In the genomic region with DNA sequence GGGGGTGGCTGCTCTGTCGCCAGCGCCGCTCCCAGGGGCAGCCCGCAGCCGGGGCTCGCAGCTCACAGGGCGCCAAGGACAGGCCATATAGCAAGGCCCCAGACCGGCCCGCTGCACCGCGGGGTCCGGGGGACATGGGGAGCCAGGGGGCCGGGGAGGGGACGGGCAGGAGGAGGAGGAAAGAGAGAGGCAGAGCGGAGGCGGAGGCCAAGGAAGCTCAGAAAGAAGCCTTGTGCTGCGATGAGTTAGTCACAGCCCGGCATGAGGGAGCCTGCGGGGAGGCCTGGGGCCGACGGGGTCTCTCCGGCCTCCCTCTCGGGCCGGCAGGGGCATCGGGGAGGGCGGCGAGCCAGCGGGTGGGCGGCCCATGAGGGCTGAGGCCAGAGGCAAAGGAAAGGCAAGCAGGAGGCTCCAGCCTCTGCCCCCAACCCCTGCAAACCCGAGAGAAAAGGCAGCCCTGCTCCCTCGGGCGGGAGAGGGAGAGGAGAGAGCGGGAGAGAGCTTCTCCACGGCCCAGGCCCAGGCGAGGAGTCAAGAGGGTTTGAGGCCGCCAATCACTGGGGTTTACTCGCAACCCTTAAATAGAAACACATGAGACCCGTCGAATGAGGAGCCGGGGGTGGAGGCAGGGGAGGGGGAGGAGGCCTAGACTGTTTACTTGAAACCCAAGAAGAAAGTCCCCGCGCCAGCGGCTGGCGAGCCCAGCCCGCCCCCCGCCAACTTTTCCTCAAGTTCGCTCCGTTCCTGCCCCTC, we compare ENCODE assay signal across 8 cellular contexts.
A peak's percentile ranks its signal among the peaks of the same experiment; 100 is the strongest.
DNase-seq lines count a peak whose midpoint lies in the region; ATAC-seq, FAIRE-seq and TF ChIP-seq lines count a peak whose summit lies in the region.

No MANE protein-coding gene starts in this region.

- TF ChIP-seq CTCF in esophagus squamous epithelium (IDR thresholded peaks at IDR 0.05) (no peak), type B pancreatic cell (conservative IDR thresholded peaks at IDR 0.05) (no peak)

- no peaks in the 10 kb centered on the region for H3K9me3 ChIP-seq in esophagus squamous epithelium

- H3K4me1 Mint-ChIP-seq in naive B cell (peaks cover 12 to 27% (median 15%) of the 10 kb centered on the region in 3 donors), type B pancreatic cell (ENCODE audit: unreplicated experiment) (peaks cover 13% of the 10 kb centered on the region)

- no peaks in the 10 kb centered on the region for H3K27me3 ChIP-seq in esophagus squamous epithelium

- FAIRE-seq in urothelium cell line (lab: Jason Lieb, UNC): no peak

- peaks cover 7 to 45% (median 11%) of the 10 kb centered on the region in 3 donors for H3K36me3 ChIP-seq in esophagus squamous epithelium

- H3K4me3 ChIP-seq in esophagus squamous epithelium: peak overlapping the region; percentile 35 to 71 (median 52)

- peak overlapping the region; percentile 86 to 94 (median 90) for H3K27ac ChIP-seq in esophagus squamous epithelium

- H3K36me3 Mint-ChIP-seq in naive B cell: no peaks in the 10 kb centered on the region
- H3K36me3 Mint-ChIP-seq in type B pancreatic cell: peaks cover 19% of the 10 kb centered on the region

- peak in 2 of 4 donors; percentile 78 to 83 for TF ChIP-seq POLR2A in esophagus squamous epithelium (IDR thresholded peaks at IDR 0.05)

- WGBS in esophagus squamous epithelium, 2 donors: 24% methylated on average over 14 to 32 of the region's 48 CpGs

- intact Hi-C loops in esophagus squamous epithelium (cut with DNase I): no loop called here

- H3K27me3 Mint-ChIP-seq in naive B cell (no peaks in the 10 kb centered on the region), type B pancreatic cell (no peaks in the 10 kb centered on the region)

- H3K9me3 Mint-ChIP-seq in naive B cell: peaks cover 0 to 3% (median 0%) of the 10 kb centered on the region in 7 donors
- H3K9me3 Mint-ChIP-seq in type B pancreatic cell: peaks cover 7% of the 10 kb centered on the region

- peaks cover 25 to 85% (median 41%) of the 10 kb centered on the region in 3 donors for H3K4me1 ChIP-seq in esophagus squamous epithelium

- peak overlapping the region; percentile 82 to 93 (median 89) for H3K4me3 Mint-ChIP-seq in naive B cell
- peak overlapping the region; percentile 49 for H3K4me3 Mint-ChIP-seq in type B pancreatic cell

- ATAC-seq in naive B cell (ENCODE audit: low read depth in 2 of 2): peak; percentile 70 to 73
- ATAC-seq in GM21717 (IDR thresholded peaks at IDR 0.05; ENCODE audit: unreplicated experiment): no peak

- H3K27ac Mint-ChIP-seq in naive B cell: peak overlapping the region; percentile 49 to 94 (median 82)
- no peak overlapping the region for H3K27ac Mint-ChIP-seq in type B pancreatic cell

- peak; percentile 92 for DNase-seq in EL
- DNase-seq in NCI-H1694 treated with DMSO at 0.1 percent for 48 hours (lab: John Stamatoyannopoulos, UW): peak; percentile 23
- peak; percentile 58 for DNase-seq in activated T-cell treated with anti-CD3 and anti-CD28 coated beads, Interleukin-2, amount 50 U/mL, for 1 hour
- no peak for DNase-seq in esophagus squamous epithelium (lab: John Stamatoyannopoulos, UW)
- no peak for DNase-seq in naive B cell
- peak; percentile 77 for DNase-seq in type B pancreatic cell (ENCODE audit: extremely low spot score, unreplicated experiment)
- DNase-seq in urothelium cell line (ENCODE audit: low spot score): no peak

Comparison
In these comparisons a context has a peak if more than half of its experiments do, and no peak if none do; other contexts are left out.
1. DNase-seq: peak in EL (single experiment), NCI-H1694 treated with DMSO at 0.1 percent for 48 hours (single experiment), activated T-cell treated with anti-CD3 and anti-CD28 coated beads, Interleukin-2, amount 50 U/mL, for 1 hour (single experiment) and type B pancreatic cell (single experiment); none in esophagus squamous epithelium (single experiment), naive B cell (single experiment) and urothelium cell line (single experiment).